ENCODE assay signal across 24 cellular contexts in the genomic region with DNA sequence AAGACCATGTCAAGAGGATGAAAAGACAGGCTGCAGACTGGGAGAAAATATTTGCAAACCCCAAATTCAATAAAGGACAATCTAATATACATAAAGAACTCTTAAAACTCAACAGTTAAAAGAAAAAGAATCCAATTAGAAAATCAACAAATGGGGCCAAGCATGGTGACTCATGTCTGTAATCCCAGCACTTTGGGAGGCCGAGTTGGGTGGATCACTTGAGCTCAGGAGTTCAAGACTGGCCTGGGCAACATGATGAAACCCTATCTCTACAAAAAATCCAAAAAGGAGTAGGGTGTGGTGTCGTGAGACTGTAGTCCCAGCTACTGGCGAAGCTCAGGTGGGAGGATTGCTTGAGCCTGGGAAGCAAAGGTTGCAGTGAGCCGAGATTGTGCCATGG. TPM values are rescaled to one million over a fixed set of nuclear protein-coding genes. Genes with fewer than 3 reads are reported as not detected.
DNase-seq lines count a peak whose midpoint lies in the region; ATAC-seq, FAIRE-seq and TF ChIP-seq lines count a peak whose summit lies in the region.
"Had no signal": no experiment of that assay in that cellular context is flagged by ENCODE, and none has a peak within 500 bp of the region (broad histone marks: within the 10 kb centered on the region; RNA-seq: fewer than 3 reads in every experiment).

No MANE protein-coding gene starts in this region.

- no peaks in the 10 kb centered on the region for H3K36me3 Mint-ChIP-seq in osteocyte (ENCODE audit: unreplicated experiment)
- H3K36me3 Mint-ChIP-seq: CD4-positive, CD25-positive, alpha-beta regulatory T cell; CD8-positive, alpha-beta T cell had no signal

- H3K4me1 Mint-ChIP-seq in osteocyte (ENCODE audit: unreplicated experiment): peaks cover 7% of the 10 kb centered on the region
- H3K4me1 Mint-ChIP-seq in stimulated activated naive CD8-positive, alpha-beta T cell treated with anti-CD3 and anti-CD28 coated beads, Interleukin-15, amount 100 ng/mL, for 72 hours: no peaks in the 10 kb centered on the region
- H3K4me1 Mint-ChIP-seq: B cell; CD4-positive, CD25-positive, alpha-beta regulatory T cell had no signal

- H3K9me3 ChIP-seq in SK-N-SH (no peaks in the 10 kb centered on the region), MG63 (no peaks in the 10 kb centered on the region), endothelial cell of umbilical vein (replicated peaks; ENCODE audit: control insufficient read depth, insufficient read depth, low read length) (no peaks in the 10 kb centered on the region)
- H3K9me3 ChIP-seq: BLaER1, Caco-2, HAP-1 had no signal

- no peak for TF ChIP-seq CTCF in SK-N-SH (IDR thresholded peaks at IDR 0.05)
- no peak for TF ChIP-seq CTCF in endothelial cell of umbilical vein (IDR thresholded peaks at IDR 0.05; ENCODE audit: extremely low read depth in 1 of 2, insufficient read depth in 1 of 2, low read depth in 1 of 2, low read length in 2 of 2)
- TF ChIP-seq CTCF in osteocyte (IDR thresholded peaks at IDR 0.05): no peak

- H3K27ac ChIP-seq in SK-N-SH (ENCODE audit: low read depth in 2 of 2, low read length in 1 of 2): no peak overlapping the region
- H3K27ac ChIP-seq in endothelial cell of umbilical vein (ENCODE audit: insufficient read depth, low read depth, low read length): peak overlapping the region; percentile 31
- H3K27ac ChIP-seq: 22Rv1, BLaER1, C4-2B, GM23248 had no signal

- H3K27me3 Mint-ChIP-seq in osteocyte (ENCODE audit: unreplicated experiment): peaks cover 34% of the 10 kb centered on the region
- peaks cover 33% of the 10 kb centered on the region for H3K27me3 Mint-ChIP-seq in stimulated activated naive CD8-positive, alpha-beta T cell treated with anti-CD3 and anti-CD28 coated beads, Interleukin-15, amount 100 ng/mL, for 72 hours

- H3K4me2 ChIP-seq in SK-N-SH (no peak overlapping the region), endothelial cell of umbilical vein (ENCODE audit: insufficient read depth, low read length) (no peak overlapping the region)
- H3K4me2 ChIP-seq: BLaER1 had no signal

- no peak overlapping the region for H3K4me3 ChIP-seq in SK-N-SH (ENCODE audit: low read depth in 2 of 2, low read length in 1 of 2)
- no peak overlapping the region for H3K4me3 ChIP-seq in MG63
- no peak overlapping the region for H3K4me3 ChIP-seq in endothelial cell of umbilical vein (replicated peaks in 1 of 3; ENCODE audit: insufficient read depth in 1 of 3, low read depth in 1 of 3, low read length in 3 of 3)
- H3K4me3 ChIP-seq: BLaER1, GM23248, HAP-1 had no signal

- no peak for TF ChIP-seq EP300 in SK-N-SH (IDR thresholded peaks at IDR 0.05; ENCODE audit: borderline replicate concordance in 1 of 2, low read depth in 1 of 2, low read length in 1 of 2)

- no peaks in the 10 kb centered on the region; the same call in 1 of the 2 replicates for H3K9me2 ChIP-seq in SK-N-SH

- H3K27ac Mint-ChIP-seq in osteocyte (ENCODE audit: unreplicated experiment): no peak overlapping the region
- no peak overlapping the region for H3K27ac Mint-ChIP-seq in stimulated activated naive CD8-positive, alpha-beta T cell treated with anti-CD3 and anti-CD28 coated beads, Interleukin-15, amount 100 ng/mL, for 72 hours
- H3K27ac Mint-ChIP-seq: B cell; CD4-positive, CD25-positive, alpha-beta regulatory T cell; CD8-positive, alpha-beta T cell had no signal

- no peak for TF ChIP-seq RAD21 in SK-N-SH (IDR thresholded peaks at IDR 0.05; ENCODE audit: low read length)

- BruUV-seq in endothelial cell of umbilical vein (replicated peaks; lab: Mats Ljungman, UMichigan): no TSS peak

- H4K20me1 ChIP-seq in SK-N-SH (ENCODE audit: insufficient read depth) (no peaks in the 10 kb centered on the region), endothelial cell of umbilical vein (replicated peaks; ENCODE audit: control insufficient read depth, extremely low read depth, insufficient read depth, low read length) (no peaks in the 10 kb centered on the region)
- H4K20me1 ChIP-seq: BLaER1 had no signal

- no peaks in the 10 kb centered on the region for H3K79me2 ChIP-seq in SK-N-SH (ENCODE audit: insufficient read depth)
- H3K79me2 ChIP-seq in endothelial cell of umbilical vein (ENCODE audit: control insufficient read depth, insufficient read depth, low read length): no peaks in the 10 kb centered on the region

- WGBS in SK-N-SH (ENCODE audit: low lambda C conversion rate): 59% methylated on average over 4 of the region's 4 CpGs

- H3K27me3 ChIP-seq in SK-N-SH (ENCODE audit: insufficient read depth) (no peaks in the 10 kb centered on the region; the same call in 1 of the 2 replicates), MG63 (no peaks in the 10 kb centered on the region), endothelial cell of umbilical vein (ENCODE audit: control insufficient read depth in 2 of 2, insufficient read depth in 2 of 2, low read length in 2 of 2) (no peaks in the 10 kb centered on the region)
- H3K27me3 ChIP-seq: BLaER1 had no signal

- CTCF ChIA-PET in SK-N-SH (lab: Yijun Ruan, JAX): interaction anchor here (1.5 kb wide), 2 partner anchors 20 to 64 kb away, joined by 3 read pairs; no protein-coding TSS in a partner anchor
- CTCF ChIA-PET in endothelial cell of umbilical vein (lab: Charles Lee): interaction anchor here (1.7 kb wide), 1 partner anchor 113 kb away, joined by 6 read pairs; no protein-coding TSS in a partner anchor

- FAIRE-seq in endothelial cell of umbilical vein (lab: Jason Lieb, UNC): no peak
- FAIRE-seq: A204.1, G401.6, GM12892, GM19239, H54 had no signal

- dilution Hi-C loops in endothelial cell of umbilical vein (cut with MboI; ENCODE audit: extremely low pct_ligation_motif_present, low sequenced_read_pairs): no loop called here

- no peaks in the 10 kb centered on the region for H3K9me1 ChIP-seq in endothelial cell of umbilical vein (replicated peaks; ENCODE audit: control insufficient read depth, extremely low read depth, insufficient read depth, low read length)

- intact Hi-C loops in endothelial cell of umbilical vein (cut with micrococcal nuclease): loop anchor here (5.0 kb wide), 1 partner anchor 319 kb away; no protein-coding TSS in a partner anchor

- H3F3A ChIP-seq in SK-N-SH (replicated peaks; ENCODE audit: insufficient read depth): peaks cover 7% of the 10 kb centered on the region

- POLR2A ChIA-PET in SK-N-SH (lab: Yijun Ruan, JAX): no interaction called here
- POLR2A ChIA-PET in endothelial cell of umbilical vein (lab: Charles Lee): interaction anchor here (0.7 kb wide), 1 partner anchor 28 kb away, joined by 9 read pairs; no protein-coding TSS in a partner anchor

- ATAC-seq in SK-N-SH treated with all-trans-retinoic acid at 6 μM for 48 hours (no peak; the same call in 2 of the 3 replicates), HG02840 (IDR thresholded peaks at IDR 0.05; ENCODE audit: low FRiP score, unreplicated experiment) (no peak)
- no peak for ATAC-seq in stimulated activated naive CD8-positive, alpha-beta T cell treated with anti-CD3 and anti-CD28 coated beads, Interleukin-15, amount 100 ng/mL, for 72 hours
- ATAC-seq: CD8-positive, alpha-beta T cell had no signal

- no peak for DNase-seq in SK-N-SH
- peak; percentile 24 for DNase-seq in MG63
- DNase-seq in endothelial cell of umbilical vein (ENCODE audit: low read depth, low spot score): no peak
- peak; percentile 23 for DNase-seq in osteocyte (ENCODE audit: extremely low spot score, unreplicated experiment)
- no peak for DNase-seq in iPS-NIHi11 (ENCODE audit: low spot score)
- DNase-seq in stimulated activated naive CD8-positive, alpha-beta T cell treated with anti-CD3 and anti-CD28 coated beads, Interleukin-15, amount 100 ng/mL, for 72 hours: no peak
- DNase-seq: Caco-2; CD4-positive, CD25-positive, alpha-beta regulatory T cell; CD8-positive, alpha-beta T cell; DMS153; DND-41; GM23248 had no signal

- no peaks in the 10 kb centered on the region for H3K9me3 Mint-ChIP-seq in osteocyte (ENCODE audit: unreplicated experiment)
- H3K9me3 Mint-ChIP-seq in stimulated activated naive CD8-positive, alpha-beta T cell treated with anti-CD3 and anti-CD28 coated beads, Interleukin-15, amount 100 ng/mL, for 72 hours: no peaks in the 10 kb centered on the region
- H3K9me3 Mint-ChIP-seq: CD8-positive, alpha-beta T cell had no signal

- TF ChIP-seq POLR2A in endothelial cell of umbilical vein (IDR thresholded peaks at IDR 0.05; ENCODE audit: low read depth, low read length): no peak

- H3K9ac ChIP-seq in SK-N-SH: no peak overlapping the region
- H3K9ac ChIP-seq in endothelial cell of umbilical vein (replicated peaks; ENCODE audit: extremely low read depth, insufficient read depth, low read length): no peak overlapping the region
- H3K9ac ChIP-seq: BLaER1, GM23248 had no signal

- no peaks in the 10 kb centered on the region for H3K36me3 ChIP-seq in SK-N-SH (replicated peaks in 1 of 2; ENCODE audit: control insufficient read depth in 1 of 2, insufficient read depth in 2 of 2, low read length in 1 of 2)
- H3K36me3 ChIP-seq in MG63: no peaks in the 10 kb centered on the region
- no peaks in the 10 kb centered on the region for H3K36me3 ChIP-seq in endothelial cell of umbilical vein (ENCODE audit: control insufficient read depth in 2 of 2, extremely low read depth in 1 of 2, insufficient read depth in 2 of 2, low read length in 2 of 2)
- H3K36me3 ChIP-seq: BLaER1, HAP-1 had no signal

- H3K4me1 ChIP-seq in SK-N-SH (ENCODE audit: control insufficient read depth in 1 of 2, insufficient read depth in 2 of 2, low read depth in 1 of 2, low read length in 1 of 2) (no peaks in the 10 kb centered on the region), endothelial cell of umbilical vein (ENCODE audit: control insufficient read depth, extremely low read depth, insufficient read depth, low read length) (peaks cover 48% of the 10 kb centered on the region)
- H3K4me1 ChIP-seq: BLaER1, Caco-2 had no signal

- H2AFZ ChIP-seq in SK-N-SH (ENCODE audit: low read depth) (no peak overlapping the region), endothelial cell of umbilical vein (ENCODE audit: low read depth, low read length) (no peak overlapping the region)
- H2AFZ ChIP-seq: GM23248 had no signal

- H3K4me3 Mint-ChIP-seq in osteocyte (ENCODE audit: unreplicated experiment): no peak overlapping the region
- no peak overlapping the region for H3K4me3 Mint-ChIP-seq in stimulated activated naive CD8-positive, alpha-beta T cell treated with anti-CD3 and anti-CD28 coated beads, Interleukin-15, amount 100 ng/mL, for 72 hours
- H3K4me3 Mint-ChIP-seq: B cell; CD4-positive, CD25-positive, alpha-beta regulatory T cell; CD8-positive, alpha-beta T cell had no signal

RNA-seq across cellular contexts. Expression of a gene that starts 57.6 kb away (rescaled TPM):
- polyA plus RNA-seq in SK-N-SH (2012; rRNA removed) (58.4 and 61.7 TPM in 2 replicates), endothelial cell of umbilical vein (29.4 and 37.9 TPM in 2 replicates)
- 78.1 and 80.4 TPM in 2 replicates for polyA plus RNA-seq in SK-N-SH (2012; cell fraction: cytosol; rRNA removed)
- polyA plus RNA-seq in SK-N-SH (2012; cell fraction: nucleus; rRNA removed): 24.1 and 31.7 TPM in 2 replicates
- 44.3 and 47.5 TPM in 2 replicates for total RNA-seq in MG63 (2014; rRNA removed; shearing (Covaris generic); ENCODE audit: low replicate concordance)
- total RNA-seq in endothelial cell of umbilical vein (169 and 179 TPM in 2 replicates), osteocyte (155 and 159 TPM in 2 replicates)
- 87.1 and 87.3 TPM in 2 replicates for polyA plus RNA-seq in endothelial cell of umbilical vein (2011; cell fraction: cytosol; rRNA removed)
- 53.8 and 56.4 TPM in 2 replicates for polyA plus RNA-seq in endothelial cell of umbilical vein (2011; cell fraction: nucleus; rRNA removed)
- 136 and 198 TPM in 2 replicates for polyA plus RNA-seq in endothelial cell of umbilical vein (2012)
- polyA minus RNA-seq in endothelial cell of umbilical vein: 57.5 and 60.2 TPM in 2 replicates
- 58.3 TPM for polyA minus RNA-seq in endothelial cell of umbilical vein (2011; cell fraction: cytosol; rRNA and poly(A)+ RNA removed)
- polyA minus RNA-seq in endothelial cell of umbilical vein (2011; cell fraction: nucleus; rRNA and poly(A)+ RNA removed): 33.2 and 34.9 TPM in 2 replicates

Comparison
In these comparisons a context has a peak if more than half of its experiments do, and no peak if none do; other contexts are left out.
1. DNase-seq: peak in MG63 (single experiment) and osteocyte (single experiment); none in SK-N-SH (single experiment), endothelial cell of umbilical vein (single experiment), iPS-NIHi11 (single experiment) and stimulated activated naive CD8-positive, alpha-beta T cell treated with anti-CD3 and anti-CD28 coated beads, Interleukin-15, amount 100 ng/mL, for 72 hours (0 of 2).